In the genomic region with DNA sequence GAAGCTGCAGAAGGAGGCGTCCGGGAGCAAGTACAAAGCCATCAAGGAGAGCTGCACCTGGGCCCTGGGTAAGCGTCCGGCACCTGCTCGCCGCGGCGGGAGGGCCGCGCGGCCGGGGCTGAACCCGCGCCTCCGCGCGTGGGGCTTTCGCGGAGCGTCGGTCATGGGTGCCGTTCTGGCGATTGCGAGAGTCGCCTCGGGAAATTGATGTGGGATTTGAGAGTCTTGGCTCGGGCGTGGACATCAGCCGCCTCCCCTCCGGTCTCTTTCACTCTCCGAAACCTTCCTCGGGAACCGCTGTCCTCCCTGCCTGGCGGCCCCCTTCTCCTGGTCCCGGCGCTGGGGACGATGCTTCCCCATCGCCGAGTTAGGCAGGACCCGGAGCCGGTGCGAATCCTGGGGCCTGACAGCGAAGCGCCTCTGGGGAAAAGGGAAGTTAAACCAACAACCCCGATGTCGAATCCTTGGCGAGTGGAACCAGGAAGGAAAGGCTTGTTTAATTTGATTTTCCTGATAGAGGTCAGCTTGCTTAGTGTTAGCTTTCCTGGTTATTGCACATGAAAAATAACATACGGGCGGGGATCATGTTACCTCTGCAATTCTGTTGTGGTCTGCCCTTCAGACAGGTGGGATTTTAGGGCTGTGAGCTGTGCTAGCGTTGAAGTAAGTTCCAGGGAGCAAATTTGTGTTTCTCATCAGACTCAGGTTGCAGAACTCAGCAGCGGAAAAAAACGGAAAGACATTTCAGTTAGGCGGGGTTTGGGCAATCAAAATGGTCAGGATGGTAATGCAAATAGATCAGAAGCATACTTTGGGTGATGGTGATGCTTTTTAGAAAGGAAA, we compare ENCODE assay signal across 1 cellular context.
TF ChIP-seq lines count a peak whose summit lies in the region.

No MANE protein-coding gene starts in this region.

TF ChIP-seq in HepG2, 621 proteins besides CTCF, POLR2A, EP300 and RAD21 (continued from another document):
- TF ChIP-seq ZNF414 (CRISPR knock-in tag; IDR thresholded peaks at IDR 0.05), result no peak
- TF ChIP-seq KIAA2018 (CRISPR knock-in tag; IDR thresholded peaks at IDR 0.05; ENCODE audit: borderline replicate concordance), result 0 out of 2 replicates have a peak, but pooled peaks have one; percentile 72
- TF ChIP-seq ELF4 (CRISPR knock-in tag; IDR thresholded peaks at IDR 0.05; ENCODE audit: borderline replicate concordance), result no peak
- no peak for TF ChIP-seq PBX3 (CRISPR knock-in tag; IDR thresholded peaks at IDR 0.05; ENCODE audit: borderline replicate concordance)
- no peak for TF ChIP-seq FOXP1 (IDR thresholded peaks at IDR 0.05)
- TF ChIP-seq FOXP1 (CRISPR knock-in tag; IDR thresholded peaks at IDR 0.05), result no peak
- TF ChIP-seq ZNF564 (CRISPR knock-in tag; IDR thresholded peaks at IDR 0.05), result no peak
- TF ChIP-seq ZNF616 (CRISPR knock-in tag; IDR thresholded peaks at IDR 0.05; ENCODE audit: low read depth), result no peak; the same call in 1 of the 2 replicates
- TF ChIP-seq ZNF101 (CRISPR knock-in tag; IDR thresholded peaks at IDR 0.05; ENCODE audit: borderline replicate concordance, low read depth), result no peak
- no peak for TF ChIP-seq NONO (IDR thresholded peaks at IDR 0.05)
- TF ChIP-seq NONO (CRISPR knock-in tag; conservative IDR thresholded peaks at IDR 0.05), result no peak
- TF ChIP-seq KDM5B (CRISPR knock-in tag; IDR thresholded peaks at IDR 0.05; ENCODE audit: borderline replicate concordance), result no peak
- no peak for TF ChIP-seq REL (CRISPR knock-in tag; conservative IDR thresholded peaks at IDR 0.05)
- no peak for TF ChIP-seq RBM22 (optimal IDR thresholded peaks at IDR 0.05; ENCODE audit: low read length)
- TF ChIP-seq WIZ (CRISPR knock-in tag; IDR thresholded peaks at IDR 0.05), result no peak
- no peak for TF ChIP-seq ZNF496 (CRISPR knock-in tag; IDR thresholded peaks at IDR 0.05; ENCODE audit: insufficient replicate concordance)
- TF ChIP-seq, protein P1, sequence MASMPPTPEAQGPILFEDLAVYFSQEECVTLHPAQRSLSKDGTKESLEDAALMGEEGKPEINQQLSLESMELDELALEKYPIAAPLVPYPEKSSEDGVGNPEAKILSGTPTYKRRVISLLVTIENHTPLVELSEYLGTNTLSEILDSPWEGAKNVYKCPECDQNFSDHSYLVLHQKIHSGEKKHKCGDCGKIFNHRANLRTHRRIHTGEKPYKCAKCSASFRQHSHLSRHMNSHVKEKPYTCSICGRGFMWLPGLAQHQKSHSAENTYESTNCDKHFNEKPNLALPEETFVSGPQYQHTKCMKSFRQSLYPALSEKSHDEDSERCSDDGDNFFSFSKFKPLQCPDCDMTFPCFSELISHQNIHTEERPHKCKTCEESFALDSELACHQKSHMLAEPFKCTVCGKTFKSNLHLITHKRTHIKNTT (CRISPR knock-in tag; IDR thresholded peaks at IDR 0.05), result no peak
- TF ChIP-seq, protein P2, sequence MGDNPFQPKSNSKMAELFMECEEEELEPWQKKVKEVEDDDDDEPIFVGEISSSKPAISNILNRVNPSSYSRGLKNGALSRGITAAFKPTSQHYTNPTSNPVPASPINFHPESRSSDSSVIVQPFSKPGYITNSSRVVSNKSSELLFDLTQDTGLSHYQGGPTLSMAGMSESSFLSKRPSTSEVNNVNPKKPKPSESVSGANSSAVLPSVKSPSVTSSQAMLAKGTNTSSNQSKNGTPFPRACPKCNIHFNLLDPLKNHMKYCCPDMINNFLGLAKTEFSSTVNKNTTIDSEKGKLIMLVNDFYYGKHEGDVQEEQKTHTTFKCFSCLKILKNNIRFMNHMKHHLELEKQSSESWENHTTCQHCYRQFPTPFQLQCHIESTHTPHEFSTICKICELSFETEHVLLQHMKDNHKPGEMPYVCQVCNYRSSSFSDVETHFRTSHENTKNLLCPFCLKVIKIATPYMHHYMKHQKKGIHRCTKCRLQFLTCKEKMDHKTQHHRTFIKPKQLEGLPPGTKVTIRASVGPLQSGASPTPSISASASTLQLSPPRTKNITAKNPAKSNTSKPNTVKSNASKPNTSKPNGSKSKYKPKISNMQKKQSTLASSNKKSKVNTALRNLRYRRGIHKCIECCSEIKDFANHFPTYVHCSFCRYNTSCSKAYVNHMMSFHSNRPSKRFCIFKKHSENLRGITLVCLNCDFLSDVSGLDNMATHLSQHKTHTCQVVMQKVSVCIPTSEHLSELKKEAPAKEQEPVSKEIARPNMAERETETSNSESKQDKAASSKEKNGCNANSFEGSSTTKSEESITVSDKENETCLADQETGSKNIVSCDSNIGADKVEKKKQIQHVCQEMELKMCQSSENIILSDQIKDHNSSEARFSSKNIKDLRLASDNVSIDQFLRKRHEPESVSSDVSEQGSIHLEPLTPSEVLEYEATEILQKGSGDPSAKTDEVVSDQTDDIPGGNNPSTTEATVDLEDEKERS (CRISPR knock-in tag; IDR thresholded peaks at IDR 0.05), result no peak; the same call in 1 of the 2 replicates
- peak; percentile 26; the same call in 1 of the 2 replicates for TF ChIP-seq ZBTB20 (CRISPR knock-in tag; IDR thresholded peaks at IDR 0.05; ENCODE audit: borderline replicate concordance, low read depth)
- TF ChIP-seq, protein P3, sequence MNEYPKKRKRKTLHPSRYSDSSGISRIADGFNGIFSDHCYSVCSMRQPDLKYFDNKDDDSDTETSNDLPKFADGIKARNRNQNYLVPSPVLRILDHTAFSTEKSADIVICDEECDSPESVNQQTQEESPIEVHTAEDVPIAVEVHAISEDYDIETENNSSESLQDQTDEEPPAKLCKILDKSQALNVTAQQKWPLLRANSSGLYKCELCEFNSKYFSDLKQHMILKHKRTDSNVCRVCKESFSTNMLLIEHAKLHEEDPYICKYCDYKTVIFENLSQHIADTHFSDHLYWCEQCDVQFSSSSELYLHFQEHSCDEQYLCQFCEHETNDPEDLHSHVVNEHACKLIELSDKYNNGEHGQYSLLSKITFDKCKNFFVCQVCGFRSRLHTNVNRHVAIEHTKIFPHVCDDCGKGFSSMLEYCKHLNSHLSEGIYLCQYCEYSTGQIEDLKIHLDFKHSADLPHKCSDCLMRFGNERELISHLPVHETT (CRISPR knock-in tag; conservative IDR thresholded peaks at IDR 0.05), result no peak
- no peak for TF ChIP-seq HNF4A (CRISPR knock-in tag; IDR thresholded peaks at IDR 0.05)
- no peak for TF ChIP-seq FOXA1 (IDR thresholded peaks at IDR 0.05)
- no peak for TF ChIP-seq FOXA1 (CRISPR knock-in tag; IDR thresholded peaks at IDR 0.05)
- TF ChIP-seq TAF1 (CRISPR knock-in tag; IDR thresholded peaks at IDR 0.05), result 0 out of 2 replicates have a peak, but pooled peaks have one; percentile 25
- TF ChIP-seq MED1 (CRISPR knock-in tag; IDR thresholded peaks at IDR 0.05), result no peak
- no peak for TF ChIP-seq SMAD1 (CRISPR knock-in tag; IDR thresholded peaks at IDR 0.05; ENCODE audit: borderline replicate concordance, low read depth)
- no peak for TF ChIP-seq ZFX (CRISPR knock-in tag; IDR thresholded peaks at IDR 0.05; ENCODE audit: low read depth)
- TF ChIP-seq IRF2 (CRISPR knock-in tag; IDR thresholded peaks at IDR 0.05), result peak; percentile 24; the same call in 1 of the 2 replicates
- TF ChIP-seq, protein P4, sequence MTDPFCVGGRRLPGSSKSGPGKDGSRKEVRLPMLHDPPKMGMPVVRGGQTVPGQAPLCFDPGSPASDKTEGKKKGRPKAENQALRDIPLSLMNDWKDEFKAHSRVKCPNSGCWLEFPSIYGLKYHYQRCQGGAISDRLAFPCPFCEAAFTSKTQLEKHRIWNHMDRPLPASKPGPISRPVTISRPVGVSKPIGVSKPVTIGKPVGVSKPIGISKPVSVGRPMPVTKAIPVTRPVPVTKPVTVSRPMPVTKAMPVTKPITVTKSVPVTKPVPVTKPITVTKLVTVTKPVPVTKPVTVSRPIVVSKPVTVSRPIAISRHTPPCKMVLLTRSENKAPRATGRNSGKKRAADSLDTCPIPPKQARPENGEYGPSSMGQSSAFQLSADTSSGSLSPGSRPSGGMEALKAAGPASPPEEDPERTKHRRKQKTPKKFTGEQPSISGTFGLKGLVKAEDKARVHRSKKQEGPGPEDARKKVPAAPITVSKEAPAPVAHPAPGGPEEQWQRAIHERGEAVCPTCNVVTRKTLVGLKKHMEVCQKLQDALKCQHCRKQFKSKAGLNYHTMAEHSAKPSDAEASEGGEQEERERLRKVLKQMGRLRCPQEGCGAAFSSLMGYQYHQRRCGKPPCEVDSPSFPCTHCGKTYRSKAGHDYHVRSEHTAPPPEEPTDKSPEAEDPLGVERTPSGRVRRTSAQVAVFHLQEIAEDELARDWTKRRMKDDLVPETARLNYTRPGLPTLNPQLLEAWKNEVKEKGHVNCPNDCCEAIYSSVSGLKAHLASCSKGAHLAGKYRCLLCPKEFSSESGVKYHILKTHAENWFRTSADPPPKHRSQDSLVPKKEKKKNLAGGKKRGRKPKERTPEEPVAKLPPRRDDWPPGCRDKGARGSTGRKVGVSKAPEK (CRISPR knock-in tag; IDR thresholded peaks at IDR 0.05; ENCODE audit: borderline replicate concordance), result no peak
- TF ChIP-seq, protein P5, sequence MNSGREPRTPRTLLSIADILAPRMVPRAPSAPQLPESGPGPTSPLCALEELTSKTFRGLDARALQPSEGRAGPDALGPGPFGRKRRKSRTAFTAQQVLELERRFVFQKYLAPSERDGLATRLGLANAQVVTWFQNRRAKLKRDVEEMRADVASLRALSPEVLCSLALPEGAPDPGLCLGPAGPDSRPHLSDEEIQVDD (CRISPR knock-in tag; IDR thresholded peaks at IDR 0.05; ENCODE audit: borderline replicate concordance), result no peak
